ENCODE assay signal across 10 cellular contexts in the genomic region with DNA sequence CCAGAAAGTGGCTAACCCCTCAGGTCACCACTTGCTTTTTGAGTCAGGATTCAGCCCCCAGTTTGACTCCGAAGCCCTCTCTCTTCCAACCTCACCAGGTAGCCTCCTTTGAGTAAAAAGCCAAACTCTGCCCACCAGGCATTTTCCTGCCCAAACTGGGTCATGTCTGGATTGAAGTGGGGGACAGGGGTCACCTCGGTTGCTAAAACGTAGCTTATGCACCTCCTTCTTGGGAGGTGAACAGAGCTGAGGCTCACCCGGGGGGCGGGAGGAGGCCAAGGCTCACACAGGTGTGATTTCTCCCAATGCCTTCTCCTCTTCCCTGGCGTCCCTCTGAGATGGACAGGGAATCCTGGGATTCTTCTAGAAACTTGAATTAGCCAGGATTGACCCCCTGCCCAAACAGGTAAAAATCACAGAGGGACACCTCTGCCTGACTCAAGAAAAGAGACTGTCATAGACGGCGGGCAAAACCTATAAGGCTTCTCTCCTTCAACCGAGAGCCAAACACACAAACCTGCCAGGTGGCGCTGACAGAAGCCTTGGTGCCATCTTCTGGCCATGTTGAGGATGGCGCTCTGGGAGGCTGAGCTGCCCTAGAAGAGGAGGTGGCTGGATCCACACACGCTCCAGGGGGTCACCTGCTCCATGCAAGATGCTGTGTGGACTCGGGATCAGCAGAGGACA. TPM values are rescaled to one million over a fixed set of nuclear protein-coding genes. Genes with fewer than 3 reads are reported as not detected.
DNase-seq lines count a peak whose midpoint lies in the region; ATAC-seq, FAIRE-seq and TF ChIP-seq lines count a peak whose summit lies in the region.
"Had no signal": no experiment of that assay in that cellular context is flagged by ENCODE, and none has a peak within 500 bp of the region (broad histone marks: within the 10 kb centered on the region; RNA-seq: fewer than 3 reads in every experiment).

No MANE protein-coding gene starts in this region.

- no peaks in the 10 kb centered on the region for H3K9me3 Mint-ChIP-seq in HFFc6
- H3K9me3 Mint-ChIP-seq in activated CD4-positive, alpha-beta memory T cell treated with anti-CD3 and anti-CD28 coated beads, Interleukin-2, amount 10 ng/mL, durations not matched to agents 7 days and 5 days, result no peaks in the 10 kb centered on the region
- H3K9me3 Mint-ChIP-seq: CD8-positive, alpha-beta memory T cell had no signal

- no peak overlapping the region for H3K4me3 ChIP-seq in pancreas

- H3K27me3 ChIP-seq in pancreas, result no peaks in the 10 kb centered on the region

- peak; percentile 81 for TF ChIP-seq CTCF in HFFc6 (IDR thresholded peaks at IDR 0.05)
- TF ChIP-seq CTCF in pancreas (IDR thresholded peaks at IDR 0.05), result peak; percentile 28 to 63 (median 50)

- no peak for FAIRE-seq in pancreas (lab: Jason Lieb, UNC)

- 12 to 14% methylated on average over 13 of the region's 13 CpGs for WGBS in pancreas, 2 donors

- H3K4me3 Mint-ChIP-seq in HFFc6, result no peak overlapping the region
- no peak overlapping the region for H3K4me3 Mint-ChIP-seq in activated CD4-positive, alpha-beta memory T cell treated with anti-CD3 and anti-CD28 coated beads, Interleukin-2, amount 10 ng/mL, durations not matched to agents 7 days and 5 days
- H3K4me3 Mint-ChIP-seq: activated naive CD8-positive, alpha-beta T cell; CD8-positive, alpha-beta memory T cell had no signal

- H3K36me3 Mint-ChIP-seq in HFFc6 (ENCODE audit: low read depth), result no peaks in the 10 kb centered on the region
- H3K36me3 Mint-ChIP-seq in activated CD4-positive, alpha-beta memory T cell treated with anti-CD3 and anti-CD28 coated beads, Interleukin-2, amount 10 ng/mL, durations not matched to agents 7 days and 5 days (ENCODE audit: low read depth), result no peaks in the 10 kb centered on the region
- H3K36me3 Mint-ChIP-seq: activated naive CD8-positive, alpha-beta T cell; CD8-positive, alpha-beta memory T cell had no signal

- H3K4me1 Mint-ChIP-seq in HFFc6 (ENCODE audit: low read depth), result no peaks in the 10 kb centered on the region
- H3K4me1 Mint-ChIP-seq in activated CD4-positive, alpha-beta memory T cell treated with anti-CD3 and anti-CD28 coated beads, Interleukin-2, amount 10 ng/mL, durations not matched to agents 7 days and 5 days, result no peaks in the 10 kb centered on the region
- H3K4me1 Mint-ChIP-seq: CD8-positive, alpha-beta memory T cell had no signal

- H3K4me1 ChIP-seq in pancreas, result no peaks in the 10 kb centered on the region

- no peak overlapping the region for H3K27ac Mint-ChIP-seq in HFFc6
- H3K27ac Mint-ChIP-seq in activated CD4-positive, alpha-beta memory T cell treated with anti-CD3 and anti-CD28 coated beads, Interleukin-2, amount 10 ng/mL, durations not matched to agents 7 days and 5 days, result no peak overlapping the region
- H3K27ac Mint-ChIP-seq: activated naive CD8-positive, alpha-beta T cell; CD8-positive, alpha-beta memory T cell had no signal

- H3K9me3 ChIP-seq in pancreas, result no peaks in the 10 kb centered on the region

- POLR2A ChIA-PET in activated CD4-positive, alpha-beta memory T cell treated with anti-CD3 and anti-CD28 coated beads, Interleukin-2, amount 10 ng/mL, durations not matched to agents 7 days and 5 days (lab: Charles Lee), result no interaction called here

- no peak overlapping the region for H3K27ac ChIP-seq in pancreas

- DNase-seq in NCI-H2029 (lab: John Stamatoyannopoulos, UW), result peak; percentile 0
- DNase-seq in NCI-H2029 treated with DMSO at 0.1 percent for 48 hours (lab: John Stamatoyannopoulos, UW), result no peak
- DNase-seq in HFFc6, result peak; percentile 53
- DNase-seq in NCI-H2196 (lab: John Stamatoyannopoulos, UW; ENCODE audit: unreplicated experiment), result peak; percentile 36
- peak; percentile 62 for DNase-seq in activated CD4-positive, alpha-beta memory T cell treated with anti-CD3 and anti-CD28 coated beads, Interleukin-2, amount 10 ng/mL, durations not matched to agents 7 days and 5 days
- DNase-seq in fibroblast of gingiva (ENCODE audit: low read depth), result peak; percentile 7
- DNase-seq in pancreas, result peak; percentile 25 to 86 (median 60)
- DNase-seq in pons (ENCODE audit: low spot score), result no peak

- peaks cover 18% of the 10 kb centered on the region for H3K27me3 Mint-ChIP-seq in HFFc6 (ENCODE audit: insufficient read depth)
- H3K27me3 Mint-ChIP-seq in activated CD4-positive, alpha-beta memory T cell treated with anti-CD3 and anti-CD28 coated beads, Interleukin-2, amount 10 ng/mL, durations not matched to agents 7 days and 5 days, result peaks cover 34% of the 10 kb centered on the region

- intact Hi-C loops in pancreas (cut with DNase I), result no loop called here

- no peaks in the 10 kb centered on the region for H3K36me3 ChIP-seq in pancreas

- ATAC-seq in pancreas, result peak; percentile 87 to 98 (median 92)

- CTCF ChIA-PET in activated CD4-positive, alpha-beta memory T cell treated with anti-CD3 and anti-CD28 coated beads, Interleukin-2, amount 10 ng/mL, durations not matched to agents 7 days and 5 days (lab: Charles Lee), result interaction anchor here (0.6 to 1.8 kb wide), 7 partner anchors 8 to 177 kb away, joined by 3 to 9 read pairs (median 3); no protein-coding TSS in a partner anchor

RNA-seq across cellular contexts. Expression of a gene that starts 51.6 kb away (rescaled TPM):
- total RNA-seq in HFFc6 (2021; fragmentation: NEBNext Ultra II Directional; extraction: Animal tissue kit (Norgen Biotek cat#: 25700)), result not detected
- total RNA-seq in activated CD4-positive, alpha-beta memory T cell treated with anti-CD3 and anti-CD28 coated beads, Interleukin-2, amount 10 ng/mL, durations not matched to agents 7 days and 5 days, result not detected
- total RNA-seq in pancreas, result under 1 TPM in 4 of 6 donors, not detected in 2; 0.04 to 0.63 (median 0.32) TPM
- polyA plus RNA-seq in pancreas, result under 1 TPM; 0.11 to 0.80 TPM
- total RNA-seq: CD8-positive, alpha-beta memory T cell had no signal
- polyA plus RNA-seq: CD8-positive, alpha-beta memory T cell had no signal

Comparison
In these comparisons a context has a peak if more than half of its experiments do, and no peak if none do; other contexts are left out.
1. DNase-seq: peak in NCI-H2029 (single experiment), HFFc6 (single experiment), NCI-H2196 (single experiment), activated CD4-positive, alpha-beta memory T cell treated with anti-CD3 and anti-CD28 coated beads, Interleukin-2, amount 10 ng/mL, durations not matched to agents 7 days and 5 days (single experiment), fibroblast of gingiva (single experiment) and pancreas (6 of 6); none in NCI-H2029 treated with DMSO at 0.1 percent for 48 hours (single experiment) and pons (single experiment).